ENCODE assay signal across 29 cellular contexts in genomic region chr5:54897001-54897400, GRCh38.
"Had no signal": no experiment of that assay in that cellular context is flagged by ENCODE, and none has a peak within 500 bp of the region (broad histone marks: within the 10 kb centered on the region; RNA-seq: fewer than 3 reads in every experiment).

No MANE protein-coding gene starts in this region.

- H3K4me3 ChIP-seq: colonic mucosa, coronary artery, dorsolateral prefrontal cortex, esophagus squamous epithelium, gastrocnemius medialis, gastroesophageal sphincter, heart left ventricle, heart right ventricle, hepatocyte had no signal

- DNase-seq: colonic mucosa; cortex of kidney; dermis blood vessel endothelial cell; dorsolateral prefrontal cortex; effector CD4-positive, alpha-beta T cell; effector CD8-positive, alpha-beta T cell; effector memory CD4-positive, alpha-beta T cell; effector memory CD8-positive, alpha-beta T cell; endodermal cell; erythroblast; esophagus squamous epithelium; foreskin fibroblast; foreskin keratinocyte; foreskin melanocyte; gastrocnemius medialis; glutamatergic neuron; head of caudate nucleus; heart left ventricle; heart right ventricle had no signal

- FAIRE-seq: colon, endometrium, endothelial cell of umbilical vein, frontal cortex had no signal

- H3K4me3 Mint-ChIP-seq: dendritic cell treated with granulocyte-macrophage colony-stimulating factor and Interleukin-4, amounts not matched to agents 40 ng/mL and 50 ng/mL, for 4 days; effector memory CD8-positive, alpha-beta T cell; endodermal cell had no signal

- H3K27ac ChIP-seq: colonic mucosa, coronary artery, dorsolateral prefrontal cortex, epithelial cell of prostate, esophagus squamous epithelium, foreskin keratinocyte, gastrocnemius medialis, gastroesophageal sphincter, heart left ventricle, heart right ventricle, hepatocyte had no signal

- H3K27me3 ChIP-seq: colonic mucosa, gastrocnemius medialis, hepatocyte had no signal

- H3K9me3 ChIP-seq: colonic mucosa, esophagus squamous epithelium, gastrocnemius medialis, gastroesophageal sphincter, heart left ventricle, heart right ventricle had no signal

- H3K27ac Mint-ChIP-seq: dendritic cell treated with granulocyte-macrophage colony-stimulating factor and Interleukin-4, amounts not matched to agents 40 ng/mL and 50 ng/mL, for 4 days; effector memory CD8-positive, alpha-beta T cell; endodermal cell had no signal

- H3K36me3 ChIP-seq: colonic mucosa, esophagus squamous epithelium, gastrocnemius medialis, gastroesophageal sphincter, heart left ventricle, heart right ventricle had no signal

- H3K4me1 ChIP-seq: colonic mucosa had no signal

- ATAC-seq: effector memory CD8-positive, alpha-beta T cell; esophagus mucosa; foreskin keratinocyte; gastrocnemius medialis; gastroesophageal sphincter; heart left ventricle had no signal
